ENCODE assay signal across 8 cellular contexts in genomic region chr21:6499128-6499823, GRCh38.
DNase-seq lines count a peak whose midpoint lies in the region; ATAC-seq lines count a peak whose summit lies in the region.
"Not testable (repeated sequence)": the region's sequence is repeated elsewhere in the genome, so short reads cannot be mapped to it uniquely, and the experiment has no call there.

No MANE protein-coding gene starts in this region.

- not testable (repeated sequence) for H3K4me1 Mint-ChIP-seq in CD4-positive, alpha-beta memory T cell; activated CD8-positive, alpha-beta T cell treated with anti-CD3 and anti-CD28 coated beads, Interleukin-2, amount 10 ng/mL, durations not matched to agents 7 days and 5 days (ENCODE audit: low read depth)

- H3K4me3 Mint-ChIP-seq in CD4-positive, alpha-beta memory T cell; activated CD8-positive, alpha-beta T cell treated with anti-CD3 and anti-CD28 coated beads, Interleukin-2, amount 10 ng/mL, durations not matched to agents 7 days and 5 days: not testable (repeated sequence)

- not testable (repeated sequence) for H3K36me3 Mint-ChIP-seq in CD4-positive, alpha-beta memory T cell; activated CD8-positive, alpha-beta T cell treated with anti-CD3 and anti-CD28 coated beads, Interleukin-2, amount 10 ng/mL, durations not matched to agents 7 days and 5 days (ENCODE audit: low read depth)

- H3K36me3 ChIP-seq in CD4-positive, alpha-beta memory T cell (ENCODE audit: insufficient read depth, low read length): not testable (repeated sequence)

- peak overlapping the region; percentile 38 for H3K27ac ChIP-seq in CD4-positive, alpha-beta memory T cell (ENCODE audit: low read depth, low read length)

- H3K4me1 ChIP-seq in CD4-positive, alpha-beta memory T cell (ENCODE audit: insufficient read depth, low read length): not testable (repeated sequence)

- H3K27me3 Mint-ChIP-seq in CD4-positive, alpha-beta memory T cell; activated CD8-positive, alpha-beta T cell treated with anti-CD3 and anti-CD28 coated beads, Interleukin-2, amount 10 ng/mL, durations not matched to agents 7 days and 5 days (ENCODE audit: low read depth): not testable (repeated sequence)

- H3K27ac Mint-ChIP-seq in CD4-positive, alpha-beta memory T cell; activated CD8-positive, alpha-beta T cell treated with anti-CD3 and anti-CD28 coated beads, Interleukin-2, amount 10 ng/mL, durations not matched to agents 7 days and 5 days: not testable (repeated sequence)

- intact Hi-C loops in CD4-positive, alpha-beta memory T cell (cut with micrococcal nuclease): not testable (repeated sequence)

- not testable (repeated sequence) for H3K27me3 ChIP-seq in CD4-positive, alpha-beta memory T cell (ENCODE audit: insufficient read depth, low read length)

- H3K9me3 ChIP-seq in CD4-positive, alpha-beta memory T cell (ENCODE audit: control insufficient read depth in 1 of 2, low read length in 2 of 2): not testable (repeated sequence)

- not testable (repeated sequence) for H3K9me3 Mint-ChIP-seq in CD4-positive, alpha-beta memory T cell; activated CD8-positive, alpha-beta T cell treated with anti-CD3 and anti-CD28 coated beads, Interleukin-2, amount 10 ng/mL, durations not matched to agents 7 days and 5 days (ENCODE audit: insufficient read depth)

- ATAC-seq in GM19452 (IDR thresholded peaks at IDR 0.05; ENCODE audit: unreplicated experiment): peak; percentile 58
- ATAC-seq in HG02763 (IDR thresholded peaks at IDR 0.05; ENCODE audit: unreplicated experiment): peak; percentile 81
- ATAC-seq in HG03469 (IDR thresholded peaks at IDR 0.05; ENCODE audit: unreplicated experiment): peak; percentile 69
- ATAC-seq in activated CD8-positive, alpha-beta T cell treated with anti-CD3 and anti-CD28 coated beads, Interleukin-2, amount 10 ng/mL, durations not matched to agents 7 days and 5 days: peak; percentile 92

- CTCF ChIA-PET in CD4-positive, alpha-beta memory T cell (lab: Charles Lee; ENCODE audit: partially characterized antibody); activated CD8-positive, alpha-beta T cell treated with anti-CD3 and anti-CD28 coated beads, Interleukin-2, amount 10 ng/mL, durations not matched to agents 7 days and 5 days (lab: Charles Lee): not testable (repeated sequence)

- not testable (repeated sequence) for H3K4me3 ChIP-seq in CD4-positive, alpha-beta memory T cell (ENCODE audit: low read length in 2 of 2)

- DNase-seq in CD4-positive, alpha-beta memory T cell: peak in 3 of 5 donors; percentile 70 to 79 (median 72)
- DNase-seq in activated CD8-positive, alpha-beta T cell treated with anti-CD3 and anti-CD28 coated beads, Interleukin-2, amount 10 ng/mL, durations not matched to agents 7 days and 5 days: peak; percentile 72
- peak; percentile 72 for DNase-seq in central memory CD4-positive, alpha-beta T cell
- DNase-seq in mesenteric fat pad (ENCODE audit: low spot score): peak; percentile 93
- DNase-seq in stimulated activated CD8-positive, alpha-beta memory T cell treated with anti-CD3 and anti-CD28 coated beads, Interleukin-12 subunit alpha, Interleukin-12 subunit beta, amount 100 ng/mL, for 4 hours (ENCODE audit: low read depth): peak; percentile 66

- POLR2A ChIA-PET in CD4-positive, alpha-beta memory T cell (lab: Charles Lee; ENCODE audit: partially characterized antibody); activated CD8-positive, alpha-beta T cell treated with anti-CD3 and anti-CD28 coated beads, Interleukin-2, amount 10 ng/mL, durations not matched to agents 7 days and 5 days (lab: Charles Lee): not testable (repeated sequence)
